ENCODE assay signal across 19 cellular contexts in the genomic region with DNA sequence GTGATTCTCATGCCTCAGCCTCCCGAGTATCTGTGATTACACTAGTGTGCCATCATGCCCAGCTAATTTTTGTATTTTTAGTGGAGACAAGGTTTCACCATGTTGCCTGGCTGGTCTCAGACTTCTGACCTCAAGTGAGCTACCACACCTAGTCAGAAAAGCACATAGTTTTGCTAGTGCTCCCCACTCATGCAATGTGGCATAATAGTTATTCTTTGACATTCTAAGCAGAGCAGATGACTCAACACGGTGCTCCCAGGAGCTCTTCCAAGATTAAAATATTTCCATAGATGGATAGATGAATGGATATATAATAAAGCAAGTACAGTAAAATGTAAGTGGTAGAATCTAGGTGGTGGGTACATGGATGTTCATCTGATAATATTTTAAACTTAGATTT. TPM values are rescaled to one million over a fixed set of nuclear protein-coding genes. Genes with fewer than 3 reads are reported as not detected.
A peak's percentile ranks its signal among the peaks of the same experiment; 100 is the strongest.
DNase-seq lines count a peak whose midpoint lies in the region; ATAC-seq, FAIRE-seq and TF ChIP-seq lines count a peak whose summit lies in the region.
"Had no signal": no experiment of that assay in that cellular context is flagged by ENCODE, and none has a peak within 500 bp of the region (broad histone marks: within the 10 kb centered on the region; RNA-seq: fewer than 3 reads in every experiment).

No MANE protein-coding gene starts in this region.

- no peak overlapping the region for H2AFZ ChIP-seq in ACC112 (ENCODE audit: low read length, unreplicated experiment)

- no peak overlapping the region for H3K4me3 Mint-ChIP-seq in HFFc6
- H3K4me3 Mint-ChIP-seq: CD14-positive monocyte had no signal

- H3K36me3 Mint-ChIP-seq in HFFc6 (ENCODE audit: low read depth) = no peaks in the 10 kb centered on the region
- H3K36me3 Mint-ChIP-seq: CD14-positive monocyte had no signal

- H3K4me3 ChIP-seq in ACC112 (ENCODE audit: low read depth, low read length) = no peak overlapping the region
- no peak overlapping the region for H3K4me3 ChIP-seq in brain microvascular endothelial cell (ENCODE audit: low read depth, low read length)
- H3K4me3 ChIP-seq in fibroblast of the aortic adventitia (ENCODE audit: low read depth, low read length) = no peak overlapping the region
- no peak overlapping the region for H3K4me3 ChIP-seq in small intestine (ENCODE audit: low read depth in 1 of 2, low read length in 2 of 2)
- H3K4me3 ChIP-seq in dorsolateral prefrontal cortex = no peak overlapping the region
- H3K4me3 ChIP-seq: MG63, Peyer's patch had no signal

- H3K27me3 Mint-ChIP-seq in HFFc6 (ENCODE audit: insufficient read depth) = peaks cover 2% of the 10 kb centered on the region; the same call in 1 of the 2 replicates

- 68 to 75% (median 72%) methylated on average over 2 of the region's 2 CpGs for WGBS in small intestine, 3 donors

- H3K36me3 ChIP-seq in ACC112 (ENCODE audit: insufficient read depth, low read length) (no peaks in the 10 kb centered on the region), brain microvascular endothelial cell (replicated peaks) (no peaks in the 10 kb centered on the region), small intestine (ENCODE audit: control insufficient read depth in 2 of 2, insufficient read depth in 2 of 2, low read length in 2 of 2) (no peaks in the 10 kb centered on the region)
- H3K36me3 ChIP-seq: MG63, Peyer's patch had no signal

- H3K9me3 ChIP-seq in small intestine (ENCODE audit: control insufficient read depth, low read depth) = no peaks in the 10 kb centered on the region
- H3K9me3 ChIP-seq: Peyer's patch, SK-N-SH had no signal

- ATAC-seq in GM21528 (IDR thresholded peaks at IDR 0.05; ENCODE audit: low FRiP score, unreplicated experiment) = no peak
- ATAC-seq in HG03565 (IDR thresholded peaks at IDR 0.05; ENCODE audit: unreplicated experiment) = no peak

- H3K79me2 ChIP-seq in ACC112 (ENCODE audit: control insufficient read depth, insufficient read depth, low read length, unreplicated experiment) = no peaks in the 10 kb centered on the region

- H3K27ac ChIP-seq in ACC112 (ENCODE audit: low read depth, low read length) (0 out of 2 replicates have a peak overlapping the region, but pooled peaks have one; percentile 15), brain microvascular endothelial cell (no peak overlapping the region), small intestine (ENCODE audit: low read depth in 1 of 2, low read length in 1 of 2) (no peak overlapping the region), dorsolateral prefrontal cortex (no peak overlapping the region)
- H3K27ac ChIP-seq: Peyer's patch had no signal

- H3K9me3 Mint-ChIP-seq in HFFc6 = no peaks in the 10 kb centered on the region

- FAIRE-seq in small intestine (lab: Jason Lieb, UNC) = no peak
- FAIRE-seq: GM12891 had no signal

- peak; percentile 12 for DNase-seq in HFFc6
- DNase-seq in brain microvascular endothelial cell = peak; percentile 25
- peak; percentile 67 for DNase-seq in fibroblast of the aortic adventitia (ENCODE audit: low read depth)
- DNase-seq in small intestine = no peak
- DNase-seq in dorsolateral prefrontal cortex = no peak
- DNase-seq: 8988T, COR-L47, KBM-7, MG63, NCI-H1105, NCI-H187, Peyer's patch, Right ventricle myocardium superior, SK-N-SH had no signal

- intact Hi-C loops in dorsolateral prefrontal cortex (cut with DNase I) = loop anchor here in 1 of 2 donors (10.0 kb wide), 1 partner anchor 974 kb away; no protein-coding TSS in a partner anchor

- in situ Hi-C loops in brain microvascular endothelial cell (cut with HindIII; ENCODE audit: low pct_ligation_motif_present, low sequenced_read_pairs) = loop anchor here (25.0 kb wide), 1 partner anchor 141 kb away; a partner anchor contains a TSS

- no peak for TF ChIP-seq CTCF in HFFc6 (IDR thresholded peaks at IDR 0.05)
- TF ChIP-seq CTCF in brain microvascular endothelial cell (IDR thresholded peaks at IDR 0.05; ENCODE audit: low read depth, low read length, missing control alignments) = no peak
- TF ChIP-seq CTCF in fibroblast of the aortic adventitia (IDR thresholded peaks at IDR 0.05; ENCODE audit: insufficient read depth, low read length) = no peak
- no peak for TF ChIP-seq CTCF in dorsolateral prefrontal cortex (IDR thresholded peaks at IDR 0.05 in 54 of 56, conservative IDR thresholded peaks at IDR 0.05 in 2 of 56; ENCODE audit: low read depth in 1 of 56, partially characterized antibody in 56 of 56)

- no peaks in the 10 kb centered on the region for H3K27me3 ChIP-seq in ACC112 (ENCODE audit: insufficient read depth, low read length)
- H3K27me3 ChIP-seq in brain microvascular endothelial cell (replicated peaks) = no peaks in the 10 kb centered on the region
- no peaks in the 10 kb centered on the region for H3K27me3 ChIP-seq in small intestine (ENCODE audit: control insufficient read depth in 2 of 2, insufficient read depth in 2 of 2, low read length in 2 of 2)
- H3K27me3 ChIP-seq in dorsolateral prefrontal cortex = no peaks in the 10 kb centered on the region
- H3K27me3 ChIP-seq: MG63, Peyer's patch had no signal

- no peak overlapping the region for H3K27ac Mint-ChIP-seq in HFFc6

- peaks cover 40% of the 10 kb centered on the region for H3K4me1 ChIP-seq in ACC112 (ENCODE audit: control insufficient read depth, insufficient read depth, low read length, unreplicated experiment)
- H3K4me1 ChIP-seq in small intestine (ENCODE audit: control insufficient read depth in 2 of 2, insufficient read depth in 1 of 2, low read depth in 1 of 2, low read length in 1 of 2) = no peaks in the 10 kb centered on the region
- H3K4me1 ChIP-seq: Peyer's patch had no signal

- peaks cover 60% of the 10 kb centered on the region for H3K4me1 Mint-ChIP-seq in HFFc6 (ENCODE audit: low read depth)

RNA-seq across cellular contexts. Expression of a gene that starts 53.1 kb away (rescaled TPM):
- 10 to 100 TPM; 12.4 to 16.8 (median 14.1) TPM for total RNA-seq in HFFc6 (2021; fragmentation: NEBNext Ultra II Directional; extraction: Animal tissue kit (Norgen Biotek cat#: 25700))
- total RNA-seq in fibroblast of the aortic adventitia (ENCODE audit: low replicate concordance) (27.3 and 29.2 TPM in 2 replicates), dorsolateral prefrontal cortex (10 to 100 TPM in 119 of 120 experiments, 1 to 10 TPM in 1; 9.8 to 33.9 (median 21.4) TPM)
- 1 to 10 TPM; 4.6 to 8.9 (median 8.4) TPM for polyA plus RNA-seq in small intestine

Comparison
In these comparisons a context has a peak if more than half of its experiments do, and no peak if none do; other contexts are left out.
1. DNase-seq: peak in HFFc6 (single experiment), brain microvascular endothelial cell (single experiment) and fibroblast of the aortic adventitia (single experiment); none in small intestine (single experiment) and dorsolateral prefrontal cortex (0 of 10).